In the genomic region with DNA sequence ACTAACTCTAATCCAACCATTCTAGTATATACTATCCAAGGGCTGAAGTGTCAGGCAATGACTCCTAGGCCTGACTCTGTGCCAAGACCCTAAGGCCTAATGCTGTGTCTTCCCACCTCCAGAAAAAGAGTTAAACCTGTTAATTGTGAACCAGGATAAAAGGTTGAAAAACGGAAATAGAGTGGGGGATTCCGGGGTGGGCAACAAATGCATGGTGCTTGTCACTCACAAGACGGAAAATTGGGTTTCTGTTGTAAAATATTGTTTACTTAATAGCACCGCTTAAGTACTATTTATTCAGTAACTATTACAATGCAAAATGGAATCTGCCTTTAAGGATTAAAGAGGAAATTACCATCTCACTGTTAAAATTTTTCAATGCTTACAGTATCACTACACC, we compare ENCODE assay signal across 9 cellular contexts. TPM values are rescaled to one million over a fixed set of nuclear protein-coding genes. Genes with fewer than 3 reads are reported as not detected.
DNase-seq lines count a peak whose midpoint lies in the region; ATAC-seq and TF ChIP-seq lines count a peak whose summit lies in the region.
"Had no signal": no experiment of that assay in that cellular context is flagged by ENCODE, and none has a peak within 500 bp of the region (broad histone marks: within the 10 kb centered on the region; RNA-seq: fewer than 3 reads in every experiment).

No MANE protein-coding gene starts in this region.

- H3K27me3 ChIP-seq in SU-DHL-6 (ENCODE audit: low read length) (no peaks in the 10 kb centered on the region), tibial nerve (no peaks in the 10 kb centered on the region)

- H3K4me3 Mint-ChIP-seq in activated naive CD4-positive, alpha-beta T cell treated with anti-CD3 and anti-CD28 coated beads, Interleukin-2, amount 10 ng/mL, durations not matched to agents 7 days and 5 days = peak overlapping the region; percentile 89

- H3K27ac Mint-ChIP-seq in activated naive CD4-positive, alpha-beta T cell treated with anti-CD3 and anti-CD28 coated beads, Interleukin-2, amount 10 ng/mL, durations not matched to agents 7 days and 5 days = peak overlapping the region; percentile 96

- H2AFZ ChIP-seq in SU-DHL-6 (ENCODE audit: low read depth, low read length, severe bottlenecking) = no peak overlapping the region

- TF ChIP-seq EP300 in tibial nerve (IDR thresholded peaks at IDR 0.05) = no peak

- TF ChIP-seq CTCF in SU-DHL-6 (IDR thresholded peaks at IDR 0.05; ENCODE audit: insufficient read depth, low read length, poor library complexity, severe bottlenecking) (no peak), fibroblast of villous mesenchyme (IDR thresholded peaks at IDR 0.05; ENCODE audit: insufficient read depth, low read depth, low read length) (no peak), tibial nerve (IDR thresholded peaks at IDR 0.05) (no peak)

- WGBS in tibial nerve, 2 donors = 78 to 80% methylated on average over 4 of the region's 4 CpGs

- no peak for DNase-seq in activated naive CD4-positive, alpha-beta T cell treated with anti-CD3 and anti-CD28 coated beads, Interleukin-2, amount 10 ng/mL, durations not matched to agents 7 days and 5 days
- no peak for DNase-seq in activated naive CD4-positive, alpha-beta T cell treated with Interleukin-2 at 50 U/mL for 16 hours
- DNase-seq in fibroblast of villous mesenchyme (ENCODE audit: low read depth) = peak; percentile 34
- no peak for DNase-seq in tibial nerve (ENCODE audit: low spot score in 2 of 2)
- no peak for DNase-seq in SIG-M5 (lab: John Stamatoyannopoulos, UW)
- DNase-seq in amniotic stem cell (lab: John Stamatoyannopoulos, UW) = no peak

- peaks cover 97% of the 10 kb centered on the region for H3K79me2 ChIP-seq in SU-DHL-6 (ENCODE audit: insufficient read depth, low read length)

- H3K36me3 ChIP-seq in SU-DHL-6 (ENCODE audit: low read length) = peaks cover 37% of the 10 kb centered on the region
- H3K36me3 ChIP-seq in tibial nerve = no peaks in the 10 kb centered on the region

- peaks cover 41% of the 10 kb centered on the region for H4K20me1 ChIP-seq in SU-DHL-6 (ENCODE audit: low read depth, low read length)

- H3K4me2 ChIP-seq in SU-DHL-6 (ENCODE audit: low read depth, low read length, poor library complexity, severe bottlenecking) = peak overlapping the region; percentile 99

- peaks cover 66% of the 10 kb centered on the region for H3K36me3 Mint-ChIP-seq in activated naive CD4-positive, alpha-beta T cell treated with anti-CD3 and anti-CD28 coated beads, Interleukin-2, amount 10 ng/mL, durations not matched to agents 7 days and 5 days

- ATAC-seq in GM19395 (IDR thresholded peaks at IDR 0.05; ENCODE audit: unreplicated experiment) = no peak

- peaks cover 0 to 25% (median 10%) of the 10 kb centered on the region in 4 donors for H3K4me1 ChIP-seq in tibial nerve

- CTCF ChIA-PET in activated naive CD4-positive, alpha-beta T cell treated with anti-CD3 and anti-CD28 coated beads, Interleukin-2, amount 10 ng/mL, durations not matched to agents 7 days and 5 days (lab: Charles Lee) = interaction anchor here (0.6 to 6.6 kb wide), 3 partner anchors 8 to 108 kb away, joined by 4 to 39 read pairs (median 5); no protein-coding TSS in a partner anchor

- H3K9me2 ChIP-seq in SU-DHL-6 (replicated peaks; ENCODE audit: insufficient read depth, low read length) = no peaks in the 10 kb centered on the region

- peak overlapping the region; percentile 99 for H3K9ac ChIP-seq in SU-DHL-6 (ENCODE audit: low read length)

- H3K4me1 Mint-ChIP-seq in activated naive CD4-positive, alpha-beta T cell treated with anti-CD3 and anti-CD28 coated beads, Interleukin-2, amount 10 ng/mL, durations not matched to agents 7 days and 5 days = peaks cover 25% of the 10 kb centered on the region

- TF ChIP-seq POLR2A in tibial nerve (IDR thresholded peaks at IDR 0.05) = no peak

- no peaks in the 10 kb centered on the region for H3K27me3 Mint-ChIP-seq in activated naive CD4-positive, alpha-beta T cell treated with anti-CD3 and anti-CD28 coated beads, Interleukin-2, amount 10 ng/mL, durations not matched to agents 7 days and 5 days

- peak overlapping the region; percentile 98 for H3K4me3 ChIP-seq in SU-DHL-6 (ENCODE audit: insufficient read depth, low read length, poor library complexity, severe bottlenecking)
- H3K4me3 ChIP-seq in fibroblast of villous mesenchyme (ENCODE audit: low read depth, low read length) = peak overlapping the region; percentile 29
- H3K4me3 ChIP-seq in tibial nerve = peak overlapping the region in 3 of 4 donors; percentile 3 to 95 (median 14)
- H3K4me3 ChIP-seq: lung had no signal

- no peaks in the 10 kb centered on the region for H3K9me3 ChIP-seq in SU-DHL-6 (ENCODE audit: insufficient read depth, low read length)
- H3K9me3 ChIP-seq in tibial nerve = no peaks in the 10 kb centered on the region

- peaks cover 68% of the 10 kb centered on the region for H3F3A ChIP-seq in SU-DHL-6 (ENCODE audit: insufficient read depth)

- peak overlapping the region; percentile 86 for H3K27ac ChIP-seq in SU-DHL-6 (ENCODE audit: low read depth, low read length)
- peak overlapping the region in 3 of 4 donors; percentile 1 to 21 (median 6) for H3K27ac ChIP-seq in tibial nerve

- no peaks in the 10 kb centered on the region for H3K9me3 Mint-ChIP-seq in activated naive CD4-positive, alpha-beta T cell treated with anti-CD3 and anti-CD28 coated beads, Interleukin-2, amount 10 ng/mL, durations not matched to agents 7 days and 5 days

RNA-seq across cellular contexts. Expression of a gene that starts 3.2 kb away (rescaled TPM):
- total RNA-seq in fibroblast of villous mesenchyme (43.6 and 44.1 TPM in 2 replicates), tibial nerve (10 to 100 TPM; 35.1 to 73.9 (median 45.4) TPM)

Comparison
In these comparisons a context has a peak if more than half of its experiments do, and no peak if none do; other contexts are left out.
1. H3K4me3 ChIP-seq: peak in every context shown above with its lines; median percentile 98 in SU-DHL-6; 29 in fibroblast of villous mesenchyme; 14 in tibial nerve.